Comparison of ENCODE assay signal across 29 cellular contexts in the genomic region with DNA sequence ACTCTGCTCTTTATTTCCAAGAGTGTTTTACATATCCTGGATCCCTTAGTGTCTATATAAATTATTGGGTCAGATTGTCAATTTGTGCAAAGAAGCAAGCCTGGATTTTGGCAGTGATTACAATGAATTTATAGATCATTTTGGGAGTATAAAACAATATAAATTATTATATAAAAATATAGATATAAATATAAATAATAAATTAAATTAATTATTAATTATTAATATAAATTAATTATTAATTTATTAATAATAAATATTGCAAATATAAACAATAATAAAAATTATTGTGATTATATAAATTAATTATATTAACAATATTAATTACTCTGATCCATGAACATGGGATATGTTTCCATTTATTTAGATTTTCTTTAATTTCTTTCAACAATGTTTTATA.
"Had no signal": no experiment of that assay in that cellular context is flagged by ENCODE, and none has a peak within 500 bp of the region (broad histone marks: within the 10 kb centered on the region; RNA-seq: fewer than 3 reads in every experiment).

No MANE protein-coding gene starts in this region.

- H3K27ac Mint-ChIP-seq: immature natural killer cell; mesothelial cell of epicardium; naive B cell; natural killer cell; nephron progenitor cell; neural progenitor cell; progenitor cell of endocrine pancreas; stimulated activated effector memory CD8-positive, alpha-beta T cell treated with anti-CD3 and anti-CD28 coated beads, Interleukin-12 subunit alpha, Interleukin-12 subunit beta, amount 100 ng/mL, for 72 hours; stimulated activated naive CD8-positive, alpha-beta T cell treated with anti-CD3 and anti-CD28 coated beads, Interleukin-15, Interleukin-2, amounts not matched to agents 100 ng/mL and 50 ng/mL, for 24 hours had no signal

- H3K27me3 ChIP-seq: neural progenitor cell, neutrophil, right atrium auricular region, right lobe of liver, suprapubic skin, tibial artery, upper lobe of right lung had no signal

- H3K27me3 Mint-ChIP-seq: stimulated activated naive CD8-positive, alpha-beta T cell treated with anti-CD3 and anti-CD28 coated beads, Interleukin-15, Interleukin-2, amounts not matched to agents 100 ng/mL and 50 ng/mL, for 24 hours had no signal

- ATAC-seq: natural killer cell; right lobe of liver; stimulated activated effector memory CD8-positive, alpha-beta T cell treated with anti-CD3 and anti-CD28 coated beads, Interleukin-12 subunit alpha, Interleukin-12 subunit beta, amount 100 ng/mL, for 72 hours; upper lobe of right lung had no signal

- H3K4me3 Mint-ChIP-seq: immature natural killer cell; mesothelial cell of epicardium; naive B cell; natural killer cell; nephron progenitor cell; neural progenitor cell; stimulated activated effector memory CD8-positive, alpha-beta T cell treated with anti-CD3 and anti-CD28 coated beads, Interleukin-12 subunit alpha, Interleukin-12 subunit beta, amount 100 ng/mL, for 72 hours; stimulated activated naive CD8-positive, alpha-beta T cell treated with anti-CD3 and anti-CD28 coated beads, Interleukin-15, Interleukin-2, amounts not matched to agents 100 ng/mL and 50 ng/mL, for 24 hours had no signal

- H3K9me3 Mint-ChIP-seq: immature natural killer cell had no signal

- H3K27ac ChIP-seq: left ventricle myocardium inferior, neural progenitor cell, neutrophil, right atrium auricular region, right lobe of liver, suprapubic skin, thoracic aorta, tibial artery, upper lobe of right lung had no signal

- H3K4me3 ChIP-seq: left ventricle myocardium inferior, lung, neural progenitor cell, right atrium auricular region, right lobe of liver, suprapubic skin, thoracic aorta, tibial artery, upper lobe of right lung had no signal

- H3K9me3 ChIP-seq: neutrophil, right atrium auricular region, right lobe of liver, suprapubic skin, thoracic aorta, tibial artery, upper lobe of right lung had no signal

- H3K4me1 Mint-ChIP-seq: mesothelial cell of epicardium, nephron progenitor cell, neural progenitor cell had no signal

- H3K4me1 ChIP-seq: left ventricle myocardium inferior, neural progenitor cell, right atrium auricular region, right lobe of liver, suprapubic skin, tibial artery, upper lobe of right lung had no signal

- DNase-seq: hypothalamus; immature natural killer cell; left ventricle myocardium inferior; mesendoderm; naive B cell; natural killer cell; nephron progenitor cell; occipital lobe; right lobe of liver; stimulated activated CD4-positive, alpha-beta T cell treated with anti-CD3 and anti-CD28 coated beads, Interleukin-12 subunit alpha, Interleukin-12 subunit beta, amount 100 ng/mL, for 4 hours; stimulated activated CD4-positive, alpha-beta T cell treated with anti-CD3 and anti-CD28 coated beads, Interleukin-15, amount 100 ng/mL, for 24 hours; stimulated activated CD4-positive, alpha-beta T cell treated with anti-CD3 and anti-CD28 coated beads, Interleukin-2, amount 100 ng/mL, for 24 hours; stimulated activated CD4-positive, alpha-beta T cell treated with anti-CD3 and anti-CD28 coated beads, Interleukin-4, amount 100 ng/mL, for 1 hour; stimulated activated naive CD4-positive, alpha-beta T cell; tibial artery; trophoblast cell; upper lobe of right lung had no signal

- H3K36me3 Mint-ChIP-seq: immature natural killer cell, mesothelial cell of epicardium, naive B cell, natural killer cell, neural progenitor cell had no signal

- H3K36me3 ChIP-seq: left ventricle myocardium inferior, neural progenitor cell, neutrophil, right atrium auricular region, right lobe of liver, suprapubic skin, thoracic aorta, tibial artery, upper lobe of right lung had no signal

- FAIRE-seq: islet of Langerhans, urothelium cell line had no signal
